ENCODE assay signal across 1 cellular context in the genomic region with DNA sequence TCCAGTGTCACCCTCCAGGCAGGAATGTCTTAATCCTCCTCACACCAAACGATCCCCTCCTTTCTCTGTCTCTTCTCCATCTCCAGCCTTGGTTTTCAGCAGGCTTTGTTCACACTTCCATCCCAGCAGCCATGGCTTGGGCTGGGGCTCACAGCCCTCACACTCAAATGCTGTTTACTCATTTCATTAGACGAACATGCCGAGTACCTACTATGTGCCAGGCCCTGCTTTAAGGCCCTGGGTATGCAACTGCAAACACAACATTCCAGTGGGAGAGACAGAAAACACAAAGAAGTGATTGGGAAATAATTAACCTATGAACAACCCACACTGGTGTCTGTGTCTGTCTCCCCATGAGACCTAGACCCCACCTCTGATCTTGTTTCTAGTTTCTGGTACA.
TF ChIP-seq lines count a peak whose summit lies in the region.

No MANE protein-coding gene starts in this region.

TF ChIP-seq in H1, 55 proteins besides CTCF, POLR2A, EP300 and RAD21 (continued from another document):
- TF ChIP-seq, protein P1, sequence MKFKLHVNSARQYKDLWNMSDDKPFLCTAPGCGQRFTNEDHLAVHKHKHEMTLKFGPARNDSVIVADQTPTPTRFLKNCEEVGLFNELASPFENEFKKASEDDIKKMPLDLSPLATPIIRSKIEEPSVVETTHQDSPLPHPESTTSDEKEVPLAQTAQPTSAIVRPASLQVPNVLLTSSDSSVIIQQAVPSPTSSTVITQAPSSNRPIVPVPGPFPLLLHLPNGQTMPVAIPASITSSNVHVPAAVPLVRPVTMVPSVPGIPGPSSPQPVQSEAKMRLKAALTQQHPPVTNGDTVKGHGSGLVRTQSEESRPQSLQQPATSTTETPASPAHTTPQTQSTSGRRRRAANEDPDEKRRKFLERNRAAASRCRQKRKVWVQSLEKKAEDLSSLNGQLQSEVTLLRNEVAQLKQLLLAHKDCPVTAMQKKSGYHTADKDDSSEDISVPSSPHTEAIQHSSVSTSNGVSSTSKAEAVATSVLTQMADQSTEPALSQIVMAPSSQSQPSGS (IDR thresholded peaks at IDR 0.05; ENCODE audit: low read length), result no peak
- TF ChIP-seq TAF1 (IDR thresholded peaks at IDR 0.05; ENCODE audit: low read depth, low read length) (no peak), EGR1 (IDR thresholded peaks at IDR 0.05; ENCODE audit: borderline replicate concordance, low read depth, low read length) (no peak), NANOG (IDR thresholded peaks at IDR 0.05; ENCODE audit: insufficient read depth, low read depth, low read length, poor library complexity, severe bottlenecking) (no peak), GTF2F1 (IDR thresholded peaks at IDR 0.05; ENCODE audit: borderline replicate concordance, low read depth, low read length) (no peak), SIX5 (IDR thresholded peaks at IDR 0.05; ENCODE audit: low read depth, low read length) (no peak), SP1 (IDR thresholded peaks at IDR 0.05; ENCODE audit: low read depth, low read length) (no peak), SAP30 (IDR thresholded peaks at IDR 0.05; ENCODE audit: insufficient read depth, insufficient replicate concordance, low read length) (no peak)
- TF ChIP-seq, protein P2, sequence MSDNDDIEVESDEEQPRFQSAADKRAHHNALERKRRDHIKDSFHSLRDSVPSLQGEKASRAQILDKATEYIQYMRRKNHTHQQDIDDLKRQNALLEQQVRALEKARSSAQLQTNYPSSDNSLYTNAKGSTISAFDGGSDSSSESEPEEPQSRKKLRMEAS (IDR thresholded peaks at IDR 0.05), result no peak
